In genomic region chr3:184748219-184749135, GRCh38 we compare ENCODE assay signal across 9 cellular contexts. TPM values are rescaled to one million over a fixed set of nuclear protein-coding genes. Genes with fewer than 3 reads are reported as not detected.
DNase-seq lines count a peak whose midpoint lies in the region; ATAC-seq, FAIRE-seq and TF ChIP-seq lines count a peak whose summit lies in the region.
"Had no signal": no experiment of that assay in that cellular context is flagged by ENCODE, and none has a peak within 500 bp of the region (broad histone marks: within the 10 kb centered on the region; RNA-seq: fewer than 3 reads in every experiment).

No MANE protein-coding gene starts in this region.

- TF ChIP-seq POLR2A in A549 (IDR thresholded peaks at IDR 0.05; ENCODE audit: low read length): no peak
- no peak for TF ChIP-seq POLR2A in uterus (IDR thresholded peaks at IDR 0.05)

- no peak overlapping the region for H3K4me2 ChIP-seq in A549

- ATAC-seq in A549: peak; percentile 81 to 91

- WGBS in A549 (ENCODE audit: missing lambda C conversion rate): 53% methylated on average over 8 of the region's 8 CpGs

- CTCF ChIA-PET in A549 (lab: Yijun Ruan, JAX): interaction anchor here (0.7 to 2.1 kb wide), 2 partner anchors 179 to 187 kb away, joined by 4 to 10 read pairs; partner anchors contain the start of gene EPHB3

- FAIRE-seq in A549 (lab: Jason Lieb, UNC): no peak
- FAIRE-seq: astrocyte had no signal

- peak; percentile 18; the same call in 2 of the 3 replicates for TF ChIP-seq CTCF in A549 (IDR thresholded peaks at IDR 0.05)
- TF ChIP-seq CTCF in GM13976 (IDR thresholded peaks at IDR 0.05; ENCODE audit: borderline replicate concordance, control extremely low read depth, extremely low read depth, insufficient read depth, missing control alignments): peak; percentile 18
- TF ChIP-seq CTCF in uterus (IDR thresholded peaks at IDR 0.05): no peak

- no peak for TF ChIP-seq EP300 in A549 (IDR thresholded peaks at IDR 0.05)

- in situ Hi-C loops in GM13976 (cut with MboI; ENCODE audit: low sequenced_read_pairs, unreplicated experiment): no loop called here

- H3K27me3 ChIP-seq in uterus: no peaks in the 10 kb centered on the region

- H3K4me1 ChIP-seq in A549: no peaks in the 10 kb centered on the region
- no peaks in the 10 kb centered on the region for H3K4me1 ChIP-seq in uterus

- no peak overlapping the region for H3K27ac ChIP-seq in A549
- no peak overlapping the region for H3K27ac ChIP-seq in uterus

- no peaks in the 10 kb centered on the region for H3K9me3 ChIP-seq in A549
- H3K9me3 ChIP-seq in uterus: no peaks in the 10 kb centered on the region

- TF ChIP-seq RAD21 in A549 (conservative IDR thresholded peaks at IDR 0.05 in 1 of 2, IDR thresholded peaks at IDR 0.05 in 1 of 2): peak in 1 of 2 experiments; percentile 34; a peak in 2 of 5 replicates

- no peaks in the 10 kb centered on the region for H3K36me3 ChIP-seq in uterus

- peak; percentile 21 to 38 for DNase-seq in A549 (ENCODE audit: low read depth in 1 of 2, low spot score in 1 of 2)
- peak; percentile 66 for DNase-seq in GM13976 (ENCODE audit: low spot score)
- peak; percentile 21 for DNase-seq in M059J (ENCODE audit: low read depth)
- peak; percentile 45 for DNase-seq in astrocyte of the hippocampus (ENCODE audit: low read depth, low spot score)
- peak; percentile 6 for DNase-seq in midbrain (lab: John Stamatoyannopoulos, UW)
- no peak for DNase-seq in GOT3 (lab: John Stamatoyannopoulos, UW)
- DNase-seq in uterus: no peak
- no peak for DNase-seq in activated CD4-positive, alpha-beta T cell treated with anti-CD3 and anti-CD28 coated beads for 4 hours

- intact Hi-C loops in uterus (cut with DNase I; ENCODE audit: low total_unique reads): no loop called here

- POLR2A ChIA-PET in A549 (lab: Yijun Ruan, JAX): no interaction called here

- no peak overlapping the region for H3K4me3 ChIP-seq in A549
- H3K4me3 ChIP-seq in uterus: no peak overlapping the region

TF ChIP-seq in A549, 52 proteins besides CTCF, POLR2A, EP300 and RAD21:
- TF ChIP-seq BHLHE40 (IDR thresholded peaks at IDR 0.05; ENCODE audit: low read depth, low read length) (no peak), HOXB13 (CRISPR knock-in tag; IDR thresholded peaks at IDR 0.05; ENCODE audit: low read depth) (no peak), EHF (CRISPR knock-in tag; IDR thresholded peaks at IDR 0.05) (no peak), TP53 (CRISPR knock-in tag; IDR thresholded peaks at IDR 0.05) (no peak), NFE2L2 (conservative IDR thresholded peaks at IDR 0.05; ENCODE audit: low read length) (no peak), CHD4 (IDR thresholded peaks at IDR 0.05; ENCODE audit: borderline replicate concordance) (no peak), SMC3 (IDR thresholded peaks at IDR 0.05) (0 out of 3 replicates have a peak, but pooled peaks have one; percentile 23)

RNA-seq across cellular contexts. Expression of gene MAGEF1, which starts 36.6 kb away (rescaled TPM):
- polyA plus RNA-seq in A549 (2011; rRNA removed) (13.9 and 19.6 TPM in 2 replicates), A549 (2017; fragmentation: RNase III; extraction: RNeasy Plus Mini Kit Qiagen cat#74134 plus additional on column Dnase treatment) (26.3 to 30.8 TPM (median 29.9 TPM) in 3 replicates)
- 20.1 and 21.7 TPM in 2 replicates for polyA plus RNA-seq in A549 (2012; cell fraction: cytosol; rRNA removed)
- 9.2 and 9.6 TPM in 2 replicates for polyA plus RNA-seq in A549 (2012; cell fraction: nucleus; rRNA removed)
- 3.9 and 4.8 TPM in 2 replicates for polyA minus RNA-seq in A549 (2011; rRNA and poly(A)+ RNA removed)
- 35.4 and 61.3 TPM in 2 replicates for total RNA-seq in M059J (2014; rRNA removed; shearing (Covaris generic))
- total RNA-seq in uterus: 10 to 100 TPM; 33.9 to 55.4 (median 49.0) TPM

Comparison
In these comparisons a context has a peak if more than half of its experiments do, and no peak if none do; other contexts are left out.
1. DNase-seq: peak in A549 (2 of 2), GM13976 (single experiment), M059J (single experiment), astrocyte of the hippocampus (single experiment) and midbrain (single experiment); none in GOT3 (single experiment), uterus (0 of 2) and activated CD4-positive, alpha-beta T cell treated with anti-CD3 and anti-CD28 coated beads for 4 hours (0 of 2).
2. CTCF ChIP-seq: peak in A549 (single experiment) and GM13976 (single experiment); none in uterus (0 of 4).